ENCODE assay signal across 18 cellular contexts in genomic region chr7:157714166-157715070, GRCh38.
"Had no signal": no experiment of that assay in that cellular context is flagged by ENCODE, and none has a peak within 500 bp of the region (broad histone marks: within the 10 kb centered on the region; RNA-seq: fewer than 3 reads in every experiment).

No MANE protein-coding gene starts in this region.

- H3K4me3 ChIP-seq: hepatocyte, mucosa of descending colon, ovary, tibial artery, upper lobe of left lung, uterus had no signal

- H3K27ac ChIP-seq: foreskin keratinocyte, hepatocyte, ovary, tibial artery, upper lobe of left lung, uterus had no signal

- H3K4me1 ChIP-seq: foreskin keratinocyte, tibial artery, upper lobe of left lung, uterus had no signal

- ATAC-seq: effector memory CD8-positive, alpha-beta T cell; foreskin keratinocyte; left colon; mucosa of descending colon; naive thymus-derived CD8-positive, alpha-beta T cell; right cardiac atrium; stimulated activated memory B cell treated with anti-CD40 and anti-IgM and Interleukin-4, amounts not matched to agents 10 μg/mL and 1 μg/mL and 100 μg/mL, for 72 hours had no signal

- H3K36me3 ChIP-seq: ovary, tibial artery, upper lobe of left lung, uterus had no signal

- DNase-seq: effector memory CD8-positive, alpha-beta T cell; erythroblast; foreskin keratinocyte; left colon; mammary epithelial cell; mucosa of descending colon; nucleus accumbens; ovary; right cardiac atrium; stimulated activated CD4-positive, alpha-beta T cell treated with anti-CD3 and anti-CD28 coated beads, Interleukin-15, amount 100 ng/mL, for 24 hours; stimulated activated CD4-positive, alpha-beta T cell treated with anti-CD3 and anti-CD28 coated beads, Interleukin-1b, Interleukin-23, amount 100 ng/mL, for 48 hours; stimulated activated CD4-positive, alpha-beta T cell treated with anti-CD3 and anti-CD28 coated beads, Interleukin-4, amount 100 ng/mL, for 24 hours; uterus had no signal

- H3K9me3 ChIP-seq: mucosa of descending colon, ovary, upper lobe of left lung, uterus had no signal

- H3K27me3 ChIP-seq: foreskin keratinocyte, hepatocyte, ovary, upper lobe of left lung, uterus had no signal
